ENCODE assay signal across 9 cellular contexts in genomic region chr3:46846624-46847542, GRCh38. TPM values are rescaled to one million over a fixed set of nuclear protein-coding genes. Genes with fewer than 3 reads are reported as not detected.
DNase-seq lines count a peak whose midpoint lies in the region; ATAC-seq and TF ChIP-seq lines count a peak whose summit lies in the region.
"Had no signal": no experiment of that assay in that cellular context is flagged by ENCODE, and none has a peak within 500 bp of the region (broad histone marks: within the 10 kb centered on the region; RNA-seq: fewer than 3 reads in every experiment).

No MANE protein-coding gene starts in this region.

- no peaks in the 10 kb centered on the region for H3K36me3 ChIP-seq in H7 (replicated peaks; ENCODE audit: control insufficient read depth, insufficient read depth, low read length)

- peaks cover 6% of the 10 kb centered on the region for H3K4me1 Mint-ChIP-seq in activated B cell treated with CpG ODN at 0.5 μM for 24 hours

- ATAC-seq in activated B cell treated with CpG ODN at 0.5 μM for 24 hours (ENCODE audit: low read depth) (no peak), right cardiac atrium (no peak), HG03520 (IDR thresholded peaks at IDR 0.05; ENCODE audit: unreplicated experiment) (no peak), HG03045 (IDR thresholded peaks at IDR 0.05; ENCODE audit: unreplicated experiment) (no peak)

- H3K9me3 ChIP-seq in right cardiac atrium (ENCODE audit: control insufficient read depth, low read length), result no peaks in the 10 kb centered on the region

- POLR2A ChIA-PET in activated B cell treated with CpG ODN at 0.5 μM for 24 hours (lab: Charles Lee), result interaction anchor here (0.5 to 1.2 kb wide), 3 partner anchors 38 to 1242 kb away, joined by 3 to 6 read pairs (median 4); no protein-coding TSS in a partner anchor

- H3K27ac Mint-ChIP-seq in activated B cell treated with CpG ODN at 0.5 μM for 24 hours, result peak overlapping the region; percentile 63
- H3K27ac Mint-ChIP-seq: dendritic cell treated with granulocyte-macrophage colony-stimulating factor and Interleukin-4, amounts not matched to agents 40 ng/mL and 50 ng/mL, for 4 days had no signal

- no peaks in the 10 kb centered on the region for H3K9me3 Mint-ChIP-seq in activated B cell treated with CpG ODN at 0.5 μM for 24 hours

- 88% methylated on average over 9 of the region's 9 CpGs for WGBS in right cardiac atrium

- peak overlapping the region; percentile 87 for H3K4me3 Mint-ChIP-seq in activated B cell treated with CpG ODN at 0.5 μM for 24 hours

- TF ChIP-seq CTCF in activated B cell treated with CpG ODN at 0.5 μM for 24 hours (IDR thresholded peaks at IDR 0.05) (no peak), GM13977 (IDR thresholded peaks at IDR 0.05; ENCODE audit: extremely low read depth, insufficient read depth, missing control alignments) (no peak)

- H3K27ac ChIP-seq in right cardiac atrium (ENCODE audit: low read length), result no peak overlapping the region

- H3K4me3 ChIP-seq in H7 (ENCODE audit: insufficient read depth, low read depth, low read length) (no peak overlapping the region), right cardiac atrium (ENCODE audit: low read length) (peak overlapping the region; percentile 38)

- in situ Hi-C loops in GM13977 (cut with MboI; ENCODE audit: low pct_unique_long_range_greater_than_20kb, low sequenced_read_pairs, unreplicated experiment), result no loop called here

- intact Hi-C loops in activated B cell treated with CpG ODN at 0.5 μM for 24 hours (cut with micrococcal nuclease), result loop anchor here (1.0 to 5.0 kb wide), 2 partner anchors 48 to 150 kb away; no protein-coding TSS in a partner anchor
- intact Hi-C loops in right cardiac atrium (cut with DNase I), result loop anchor here in 1 of 4 donors (5.0 kb wide), 1 partner anchor 45 kb away; no protein-coding TSS in a partner anchor

- DNase-seq in H7 (peak; percentile 38), activated B cell treated with CpG ODN at 0.5 μM for 24 hours (peak; percentile 16), right cardiac atrium (peak in 1 of 3 donors; percentile 59), GM13977 (ENCODE audit: low spot score) (no peak), SKM-1 treated with dmso at 0.1 percent for 144 hours (lab: John Stamatoyannopoulos, UW; ENCODE audit: unreplicated experiment) (no peak)
- DNase-seq in stimulated activated CD8-positive, alpha-beta memory T cell treated with anti-CD3 and anti-CD28 coated beads, Interleukin-4, amount 100 ng/mL, for 48 hours, result peak; percentile 22

- CTCF ChIA-PET in activated B cell treated with CpG ODN at 0.5 μM for 24 hours (lab: Charles Lee), result interaction anchor here (1.5 to 1.6 kb wide), 2 partner anchors 13 to 41 kb away, joined by 3 to 5 read pairs; no protein-coding TSS in a partner anchor

- H3K36me3 Mint-ChIP-seq in activated B cell treated with CpG ODN at 0.5 μM for 24 hours (ENCODE audit: low read depth), result no peaks in the 10 kb centered on the region

- no peaks in the 10 kb centered on the region for H3K4me1 ChIP-seq in right cardiac atrium (ENCODE audit: control insufficient read depth, insufficient read depth, low read length)

- H3K27me3 Mint-ChIP-seq in activated B cell treated with CpG ODN at 0.5 μM for 24 hours, result no peaks in the 10 kb centered on the region

- H3K27me3 ChIP-seq in H7 (ENCODE audit: control insufficient read depth, insufficient read depth, low read length) (peaks cover 9% of the 10 kb centered on the region), right cardiac atrium (ENCODE audit: control insufficient read depth, insufficient read depth) (no peaks in the 10 kb centered on the region)

RNA-seq across cellular contexts. Expression of gene MYL3, which starts 16.4 kb away (rescaled TPM):
- total RNA-seq in H7 (2014; rRNA removed; shearing (Covaris generic)), result 3.0 and 4.1 TPM in 2 replicates
- total RNA-seq in activated B cell treated with CpG ODN at 0.5 μM for 24 hours, result not detected in 2 replicates
- total RNA-seq in right cardiac atrium, result 100 to 1,000 TPM in 3 of 4 donors, 10 to 100 TPM in 1; 42.7 to 442 (median 293) TPM
- 1,012 TPM for polyA plus RNA-seq in right cardiac atrium

RNA-seq across cellular contexts. Expression of gene PTH1R, which starts 30.6 kb away (rescaled TPM):
- total RNA-seq in H7 (2014; rRNA removed; shearing (Covaris generic)), result 32.3 and 35.2 TPM in 2 replicates
- not detected in 2 replicates for total RNA-seq in activated B cell treated with CpG ODN at 0.5 μM for 24 hours
- total RNA-seq in right cardiac atrium, result 10 to 100 TPM in 3 of 4 donors, 1 to 10 TPM in 1; 9.3 to 15.6 (median 12.6) TPM
- polyA plus RNA-seq in right cardiac atrium, result 18.5 TPM

Comparison
In these comparisons a context has a peak if more than half of its experiments do, and no peak if none do; other contexts are left out.
1. DNase-seq: peak in H7 (single experiment), activated B cell treated with CpG ODN at 0.5 μM for 24 hours (single experiment) and stimulated activated CD8-positive, alpha-beta memory T cell treated with anti-CD3 and anti-CD28 coated beads, Interleukin-4, amount 100 ng/mL, for 48 hours (single experiment); none in GM13977 (single experiment) and SKM-1 treated with dmso at 0.1 percent for 144 hours (single experiment).
2. RNA of gene PTH1R, which starts 30.6 kb away (total RNA-seq): 32.3 to 35.2 TPM in H7 and 9.3 to 15.6 TPM in right cardiac atrium; not detected in activated B cell treated with CpG ODN at 0.5 μM for 24 hours; every median in the first group is over 10 times any median in the second.